Comparison of ENCODE assay signal across 24 cellular contexts in the genomic region with DNA sequence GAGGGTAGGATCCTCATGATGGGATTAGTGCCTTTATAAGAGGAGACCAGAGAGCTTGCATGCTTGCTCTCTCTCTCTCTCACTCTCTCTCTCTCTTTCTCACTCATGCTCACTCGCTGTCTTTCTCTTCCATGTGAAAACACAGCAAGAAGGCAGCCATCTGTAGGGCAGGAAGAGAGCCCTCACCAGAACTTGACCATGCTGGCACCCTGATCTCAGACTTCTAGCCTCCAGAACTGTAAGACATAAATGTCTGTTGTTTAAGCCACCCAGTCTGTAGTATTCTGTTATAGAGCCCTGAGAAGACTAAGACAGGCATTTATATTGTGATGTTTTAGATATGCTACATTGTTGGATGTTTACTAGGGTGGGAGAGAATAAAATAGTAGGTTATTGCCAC. TPM values are rescaled to one million over a fixed set of nuclear protein-coding genes. Genes with fewer than 3 reads are reported as not detected.
DNase-seq lines count a peak whose midpoint lies in the region; ATAC-seq, FAIRE-seq and TF ChIP-seq lines count a peak whose summit lies in the region.
"Had no signal": no experiment of that assay in that cellular context is flagged by ENCODE, and none has a peak within 500 bp of the region (broad histone marks: within the 10 kb centered on the region; RNA-seq: fewer than 3 reads in every experiment).

No MANE protein-coding gene starts in this region.

- no peak overlapping the region for H2BK5ac ChIP-seq in trophoblast cell (ENCODE audit: low read depth, low read length, poor library complexity)

- H3K36me3 ChIP-seq in K562 (ENCODE audit: control insufficient read depth, insufficient read depth, low read length) (no peaks in the 10 kb centered on the region), trophoblast cell (ENCODE audit: control insufficient read depth in 1 of 2, insufficient read depth in 2 of 2, low read length in 2 of 2) (no peaks in the 10 kb centered on the region), osteoblast (ENCODE audit: insufficient read depth, low read length) (no peaks in the 10 kb centered on the region), kidney (ENCODE audit: control insufficient read depth in 1 of 2, insufficient read depth in 2 of 2, low read length in 2 of 2) (no peaks in the 10 kb centered on the region)
- H3K36me3 ChIP-seq: BE2C, BLaER1 had no signal

- H3K27ac Mint-ChIP-seq in memory B cell = peak overlapping the region; percentile 58
- H3K27ac Mint-ChIP-seq: CD14-positive monocyte; CD4-positive, alpha-beta memory T cell; CD4-positive, CD25-positive, alpha-beta regulatory T cell; CD8-positive, alpha-beta memory T cell had no signal

- TF ChIP-seq CTCF in K562 (IDR thresholded peaks at IDR 0.05 in 2 of 3, conservative IDR thresholded peaks at IDR 0.05 in 1 of 3; ENCODE audit: insufficient read depth in 2 of 3, low read depth in 1 of 3, low read length in 3 of 3) (no peak), osteoblast (IDR thresholded peaks at IDR 0.05; ENCODE audit: extremely low read depth, low read depth, low read length) (no peak), kidney (IDR thresholded peaks at IDR 0.05; ENCODE audit: borderline replicate concordance, extremely low read depth, insufficient read depth) (no peak)

- no peak overlapping the region for H3K4me3 Mint-ChIP-seq in memory B cell
- H3K4me3 Mint-ChIP-seq: CD14-positive monocyte; CD4-positive, alpha-beta memory T cell; CD4-positive, CD25-positive, alpha-beta regulatory T cell; CD8-positive, alpha-beta memory T cell had no signal

- no peak overlapping the region for H2AK5ac ChIP-seq in trophoblast cell (ENCODE audit: low read length)

- in situ Hi-C loops in K562 (cut with MboI) = no loop called here

- H3K27ac ChIP-seq in K562 (ENCODE audit: extremely low read depth, low read depth, low read length) = no peak overlapping the region
- H3K27ac ChIP-seq in trophoblast cell (ENCODE audit: low read depth, low read length) = no peak overlapping the region
- no peak overlapping the region for H3K27ac ChIP-seq in osteoblast (ENCODE audit: low read depth, low read length)
- no peak overlapping the region for H3K27ac ChIP-seq in kidney (ENCODE audit: low read depth in 2 of 2, low read length in 2 of 2)
- H3K27ac ChIP-seq: BLaER1 had no signal

- H3K4me1 Mint-ChIP-seq in memory B cell = peaks cover 14% of the 10 kb centered on the region
- H3K4me1 Mint-ChIP-seq: CD14-positive monocyte; CD4-positive, CD25-positive, alpha-beta regulatory T cell had no signal

- CTCF ChIA-PET in K562 (lab: Yijun Ruan, JAX; ENCODE audit: low intra/inter-chr PET ratio) = no interaction called here

- H3K9me3 Mint-ChIP-seq in memory B cell = peaks cover 2% of the 10 kb centered on the region
- H3K9me3 Mint-ChIP-seq: CD14-positive monocyte; CD4-positive, alpha-beta memory T cell; CD8-positive, alpha-beta memory T cell had no signal

- no peak overlapping the region for H3K18ac ChIP-seq in trophoblast cell (ENCODE audit: low read length)

- no TSS peak for BruUV-seq in K562 (replicated peaks; lab: Mats Ljungman, UMichigan)

- H2BK12ac ChIP-seq in trophoblast cell (ENCODE audit: low read length) = no peak overlapping the region

- no peaks in the 10 kb centered on the region for H3K9me3 ChIP-seq in K562 (replicated peaks; ENCODE audit: control insufficient read depth, insufficient read depth, low read depth, low read length)
- no peaks in the 10 kb centered on the region for H3K9me3 ChIP-seq in trophoblast cell (ENCODE audit: insufficient read depth, low read depth, low read length)
- H3K9me3 ChIP-seq in osteoblast (ENCODE audit: low read depth, low read length) = no peaks in the 10 kb centered on the region
- no peaks in the 10 kb centered on the region for H3K9me3 ChIP-seq in kidney (ENCODE audit: control insufficient read depth in 1 of 2, low read length in 2 of 2)
- H3K9me3 ChIP-seq: BE2C, BLaER1 had no signal

- no peak for TF ChIP-seq RAD21 in K562 (CRISPR knock-in tag; conservative IDR thresholded peaks at IDR 0.05 in 1 of 2, IDR thresholded peaks at IDR 0.05 in 1 of 2)

- H2AFZ ChIP-seq in K562 (ENCODE audit: low read depth, low read length) (peak overlapping the region; percentile 17; the same call in 1 of the 2 replicates), trophoblast cell (ENCODE audit: insufficient read depth, low read length, poor library complexity) (no peak overlapping the region), osteoblast (ENCODE audit: low read length) (no peak overlapping the region)

- no peaks in the 10 kb centered on the region for H4K20me1 ChIP-seq in K562 (replicated peaks; ENCODE audit: control insufficient read depth, insufficient read depth, low read length)
- H4K20me1 ChIP-seq in osteoblast (ENCODE audit: insufficient read depth, low read length) = no peaks in the 10 kb centered on the region
- H4K20me1 ChIP-seq: BLaER1 had no signal

- 17% methylated on average over 1 of the region's 1 CpG for WGBS in K562 (ENCODE audit: insufficient coverage, low coverage, missing lambda C conversion rate)
- WGBS in trophoblast cell (ENCODE audit: extremely low coverage, insufficient coverage, insufficient read length) = no CpG with 5 or more reads among the region's 1 CpG

- H3K9ac ChIP-seq in K562 (ENCODE audit: insufficient read depth in 1 of 2, low read depth in 2 of 2, low read length in 2 of 2) = no peak overlapping the region
- no peak overlapping the region for H3K9ac ChIP-seq in trophoblast cell (ENCODE audit: low read length)
- no peak overlapping the region for H3K9ac ChIP-seq in kidney (ENCODE audit: low read length in 2 of 2)
- H3K9ac ChIP-seq: BLaER1 had no signal

- H3K79me2 ChIP-seq in K562 (ENCODE audit: control insufficient read depth, insufficient read depth, low read length) (no peaks in the 10 kb centered on the region), trophoblast cell (ENCODE audit: control insufficient read depth, insufficient read depth, low read length, poor library complexity) (no peaks in the 10 kb centered on the region), osteoblast (ENCODE audit: insufficient read depth, low read length) (no peaks in the 10 kb centered on the region)

- peaks cover 10% of the 10 kb centered on the region for H3K36me3 Mint-ChIP-seq in memory B cell
- H3K36me3 Mint-ChIP-seq: CD14-positive monocyte; CD4-positive, CD25-positive, alpha-beta regulatory T cell had no signal

- H3K9me1 ChIP-seq in K562 (ENCODE audit: control insufficient read depth, insufficient read depth, low read length) = no peaks in the 10 kb centered on the region

- H3K27me3 ChIP-seq in K562 (ENCODE audit: control insufficient read depth in 2 of 2, insufficient read depth in 2 of 2, low read length in 2 of 2) (no peaks in the 10 kb centered on the region), trophoblast cell (ENCODE audit: insufficient read depth, low read length) (no peaks in the 10 kb centered on the region), osteoblast (ENCODE audit: insufficient read depth, low read length) (no peaks in the 10 kb centered on the region)
- H3K27me3 ChIP-seq: BE2C, BLaER1 had no signal

- H4K91ac ChIP-seq in trophoblast cell (ENCODE audit: low read depth, low read length) = no peak overlapping the region

- FAIRE-seq in K562 (lab: Jason Lieb, UNC) (no peak), kidney (lab: Jason Lieb, UNC) (no peak)
- FAIRE-seq: A204.1, G401.6, GM12891 had no signal

- no peak overlapping the region for H4K8ac ChIP-seq in trophoblast cell (ENCODE audit: low read depth, low read length)

- H3K79me1 ChIP-seq in trophoblast cell (ENCODE audit: low read length) = no peaks in the 10 kb centered on the region

- no peak for DNase-seq in K562 (ENCODE audit: extremely low read depth in 1 of 4, low spot score in 3 of 4)
- DNase-seq in memory B cell (ENCODE audit: low spot score in 2 of 2) = no peak
- DNase-seq in trophoblast cell = peak; percentile 73 to 74
- no peak for DNase-seq in DMS153 treated with DMSO at 0.1 percent for 48 hours (lab: John Stamatoyannopoulos, UW; ENCODE audit: unreplicated experiment)
- DNase-seq in osteoblast (ENCODE audit: insufficient read length, low spot score, missing footprints) = no peak
- no peak for DNase-seq in kidney
- DNase-seq: 8988T; ACHN; BE2C; C1 segment of cervical spinal cord; CD4-positive, alpha-beta memory T cell; CD4-positive, CD25-positive, alpha-beta regulatory T cell; CD8-positive, alpha-beta memory T cell; COR-L47; DMS 273 treated with DMSO at 0.1 percent for 48 hours; DMS153; DMS79 treated with DMSO at 0.1 percent for 48 hours; GF-D8 had no signal

- no peak overlapping the region for H3K4ac ChIP-seq in trophoblast cell (ENCODE audit: low read depth, low read length)

- no peak overlapping the region for H3K23ac ChIP-seq in trophoblast cell (ENCODE audit: low read length)

- no peak overlapping the region for H4K12ac ChIP-seq in trophoblast cell (ENCODE audit: low read depth, low read length)

- H3K14ac ChIP-seq in trophoblast cell (ENCODE audit: low read length) = no peak overlapping the region

- POLR2A ChIA-PET in K562 (lab: Yijun Ruan, JAX) = no interaction called here

- TF ChIP-seq POLR2A in K562 (conservative IDR thresholded peaks at IDR 0.05) = no peak

- TF ChIP-seq EP300 in K562 (IDR thresholded peaks at IDR 0.05; ENCODE audit: low read length) = no peak

- H2BK120ac ChIP-seq in trophoblast cell (ENCODE audit: insufficient read depth, low read length, poor library complexity) = no peak overlapping the region

- ATAC-seq in K562 (no peak; the same call in 2 of the 3 replicates), memory B cell (ENCODE audit: low read depth) (no peak), GM21423 (IDR thresholded peaks at IDR 0.05; ENCODE audit: unreplicated experiment) (no peak)

- H3K4me3 ChIP-seq in K562 (no peak overlapping the region), trophoblast cell (ENCODE audit: low read depth, low read length) (no peak overlapping the region), osteoblast (ENCODE audit: insufficient read depth, low read length) (no peak overlapping the region), kidney (ENCODE audit: low read length in 2 of 2) (no peak overlapping the region)
- H3K4me3 ChIP-seq: BLaER1 had no signal

- no peaks in the 10 kb centered on the region; a peak in 1 of 5 replicates for H3K4me1 ChIP-seq in K562 (replicated peaks in 1 of 2; ENCODE audit: control insufficient read depth in 2 of 2, insufficient read depth in 2 of 2, low read length in 2 of 2)
- no peaks in the 10 kb centered on the region for H3K4me1 ChIP-seq in trophoblast cell (ENCODE audit: control insufficient read depth in 1 of 2, insufficient read depth in 2 of 2, low read length in 2 of 2)
- no peaks in the 10 kb centered on the region for H3K4me1 ChIP-seq in osteoblast (ENCODE audit: insufficient read depth, low read length)
- no peaks in the 10 kb centered on the region for H3K4me1 ChIP-seq in kidney (ENCODE audit: control insufficient read depth in 1 of 2, insufficient read depth in 1 of 2, low read depth in 1 of 2, low read length in 2 of 2)
- H3K4me1 ChIP-seq: BLaER1 had no signal

- H3K27me3 Mint-ChIP-seq in memory B cell = no peaks in the 10 kb centered on the region
- H3K27me3 Mint-ChIP-seq: CD4-positive, alpha-beta memory T cell; CD8-positive, alpha-beta memory T cell had no signal

- H3K4me2 ChIP-seq in K562 (ENCODE audit: insufficient read depth, low read length) (no peak overlapping the region), trophoblast cell (ENCODE audit: low read length) (no peak overlapping the region), osteoblast (ENCODE audit: insufficient read depth, low read length) (no peak overlapping the region)
- H3K4me2 ChIP-seq: BLaER1 had no signal

- intact Hi-C loops in K562 (cut with micrococcal nuclease) (loop anchor here (10.0 kb wide), 2 partner anchors 384 to 664 kb away; no protein-coding TSS in a partner anchor), kidney (cut with DNase I) (no loop called here)

RNA-seq across cellular contexts. Expression of gene MTPN, which starts 43.4 kb away (rescaled TPM):
- total RNA-seq in K562 (2011; cell fraction: chromatin; rRNA removed; ENCODE audit: low replicate concordance) = 24.4 and 41.1 TPM in 2 replicates
- total RNA-seq in K562 (2011; cell fraction: nucleolus; rRNA removed) = 26.7 and 34.1 TPM in 2 replicates
- 43.8 and 76.6 TPM in 2 replicates for total RNA-seq in K562 (2011; cell fraction: nucleoplasm; rRNA removed)
- total RNA-seq in K562 (2014; rRNA removed) (94.4 and 128 TPM in 2 replicates), K562 (2014; rRNA removed; fragmentation: Illumina TruSeq; extraction: Trizol) (156 and 189 TPM in 2 replicates), K562 (2015; rRNA removed; fragmentation: Illumina TruSeq; extraction: Trizol) (154 and 159 TPM in 2 replicates), K562 (2021) (236 and 261 TPM in 2 replicates), osteoblast (117 and 127 TPM in 2 replicates), kidney (101 TPM)
- polyA plus RNA-seq in K562 (2011; rRNA removed) (189 and 191 TPM in 2 replicates), K562 (2014; fragmentation: Illumina TruSeq; extraction: Trizol) (224 and 243 TPM in 2 replicates), K562 (2014; fragmentation: Nextera tagmentation; extraction: Ambion mirVana) (10 to 100 TPM; 68.5 to 68.6 TPM), K562 (2014; rRNA removed) (133 and 148 TPM in 2 replicates), kidney (ENCODE audit: insufficient read depth, low read depth, low replicate concordance) (43.1 TPM)
- 69.3 and 142 TPM in 2 replicates for polyA plus RNA-seq in K562 (2011; cell fraction: cytosol; rRNA removed)
- polyA plus RNA-seq in K562 (2011; cell fraction: nucleus; rRNA removed) = 61.0 and 67.9 TPM in 2 replicates
- polyA plus RNA-seq in K562 (2012) = 190 and 199 TPM in 2 replicates
- polyA minus RNA-seq in K562 (2011; rRNA and poly(A)+ RNA removed) = 247 and 299 TPM in 2 replicates
- polyA minus RNA-seq in K562 (2011; cell fraction: cytosol; rRNA and poly(A)+ RNA removed) = 168 and 172 TPM in 2 replicates
- 70.3 and 88.3 TPM in 2 replicates for polyA minus RNA-seq in K562 (2011; cell fraction: nucleus; rRNA and poly(A)+ RNA removed)
- polyA plus RNA-seq in trophoblast cell (2013) = 164 and 166 TPM in 2 replicates

Comparison
In these comparisons a context has a peak if more than half of its experiments do, and no peak if none do; other contexts are left out.
1. DNase-seq: peak in trophoblast cell (2 of 2); none in K562 (0 of 4), memory B cell (0 of 2), DMS153 treated with DMSO at 0.1 percent for 48 hours (single experiment), osteoblast (single experiment) and kidney (single experiment).